7 cellular contexts compared by ENCODE assay signal in genomic region chr11:47316501-47316900, GRCh38. TPM values are rescaled to one million over a fixed set of nuclear protein-coding genes. Genes with fewer than 3 reads are reported as not detected.
"Had no signal": no experiment of that assay in that cellular context is flagged by ENCODE, and none has a peak within 500 bp of the region (broad histone marks: within the 10 kb centered on the region; RNA-seq: fewer than 3 reads in every experiment).

No MANE protein-coding gene starts in this region.

RNA-seq across cellular contexts. Expression of gene MYBPC3, which starts 36.0 kb away (rescaled TPM):
- total RNA-seq: K562, LHCN-M2, MCF 10A, PC-3, SK-MEL-5 had no signal
- polyA plus RNA-seq: IgD-negative memory B cell, SK-N-SH had no signal
